1 cellular context compared by ENCODE assay signal in the genomic region with DNA sequence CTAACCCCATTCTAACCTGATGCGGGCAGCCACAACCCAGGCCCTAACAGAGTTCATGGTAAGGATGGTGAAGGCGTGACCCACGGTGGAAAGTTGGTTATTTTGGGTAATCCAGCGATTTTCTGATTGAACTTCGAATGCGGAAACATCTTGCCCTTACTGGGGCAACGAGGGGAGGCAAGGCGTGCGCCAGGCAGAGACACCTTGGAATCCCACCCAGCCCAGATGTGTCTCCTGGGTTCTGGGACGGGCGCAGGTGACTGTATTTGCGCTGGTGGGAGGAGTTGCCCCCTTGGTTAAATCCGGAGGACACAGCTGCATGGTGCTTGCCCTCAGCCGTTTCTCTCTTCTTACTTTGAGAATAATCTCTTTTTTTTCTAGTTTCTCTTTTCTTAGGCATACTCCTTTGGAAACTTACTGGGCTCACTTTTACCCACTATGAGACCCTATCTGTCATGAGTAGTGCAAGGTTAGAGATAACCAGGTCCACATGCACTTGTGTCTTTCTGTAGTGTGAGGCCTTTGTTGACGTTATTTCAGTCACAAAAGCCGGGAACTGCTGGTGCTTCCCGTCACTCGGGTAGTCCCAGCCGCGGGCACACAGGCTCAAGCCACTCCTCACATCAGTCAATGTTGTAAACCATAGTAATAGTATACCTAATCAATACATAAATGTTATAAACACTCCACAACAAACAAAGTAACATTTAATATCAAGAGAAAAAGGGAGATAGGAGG.
TF ChIP-seq lines count a peak whose summit lies in the region.

No MANE protein-coding gene starts in this region.

TF ChIP-seq in HepG2, 621 proteins besides CTCF, POLR2A, EP300 and RAD21 (continued from another document):
- TF ChIP-seq ZNF614 (CRISPR knock-in tag; IDR thresholded peaks at IDR 0.05; ENCODE audit: borderline replicate concordance): no peak
- no peak for TF ChIP-seq RBFOX2 (IDR thresholded peaks at IDR 0.05; ENCODE audit: low read depth, low read length)
- no peak for TF ChIP-seq ZIK1 (CRISPR knock-in tag; IDR thresholded peaks at IDR 0.05; ENCODE audit: borderline replicate concordance, low read depth)
- no peak for TF ChIP-seq CENPT (CRISPR knock-in tag; IDR thresholded peaks at IDR 0.05; ENCODE audit: low read depth)
- TF ChIP-seq, protein P1, sequence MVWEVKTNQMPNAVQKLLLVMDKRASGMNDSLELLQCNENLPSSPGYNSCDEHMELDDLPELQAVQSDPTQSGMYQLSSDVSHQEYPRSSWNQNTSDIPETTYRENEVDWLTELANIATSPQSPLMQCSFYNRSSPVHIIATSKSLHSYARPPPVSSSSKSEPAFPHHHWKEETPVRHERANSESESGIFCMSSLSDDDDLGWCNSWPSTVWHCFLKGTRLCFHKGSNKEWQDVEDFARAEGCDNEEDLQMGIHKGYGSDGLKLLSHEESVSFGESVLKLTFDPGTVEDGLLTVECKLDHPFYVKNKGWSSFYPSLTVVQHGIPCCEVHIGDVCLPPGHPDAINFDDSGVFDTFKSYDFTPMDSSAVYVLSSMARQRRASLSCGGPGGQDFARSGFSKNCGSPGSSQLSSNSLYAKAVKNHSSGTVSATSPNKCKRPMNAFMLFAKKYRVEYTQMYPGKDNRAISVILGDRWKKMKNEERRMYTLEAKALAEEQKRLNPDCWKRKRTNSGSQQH (CRISPR knock-in tag; IDR thresholded peaks at IDR 0.05; ENCODE audit: low read depth): no peak
- TF ChIP-seq, protein P2, sequence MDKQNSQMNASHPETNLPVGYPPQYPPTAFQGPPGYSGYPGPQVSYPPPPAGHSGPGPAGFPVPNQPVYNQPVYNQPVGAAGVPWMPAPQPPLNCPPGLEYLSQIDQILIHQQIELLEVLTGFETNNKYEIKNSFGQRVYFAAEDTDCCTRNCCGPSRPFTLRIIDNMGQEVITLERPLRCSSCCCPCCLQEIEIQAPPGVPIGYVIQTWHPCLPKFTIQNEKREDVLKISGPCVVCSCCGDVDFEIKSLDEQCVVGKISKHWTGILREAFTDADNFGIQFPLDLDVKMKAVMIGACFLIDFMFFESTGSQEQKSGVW (CRISPR knock-in tag; IDR thresholded peaks at IDR 0.05; ENCODE audit: borderline replicate concordance): no peak
- TF ChIP-seq ZFP62 (CRISPR knock-in tag; IDR thresholded peaks at IDR 0.05): no peak
- TF ChIP-seq ZMYM3 (CRISPR knock-in tag; IDR thresholded peaks at IDR 0.05): no peak
- no peak for TF ChIP-seq ZFP41 (CRISPR knock-in tag; IDR thresholded peaks at IDR 0.05; ENCODE audit: borderline replicate concordance)
- TF ChIP-seq ZNF160 (CRISPR knock-in tag; IDR thresholded peaks at IDR 0.05): no peak
- no peak for TF ChIP-seq GPN1 (CRISPR knock-in tag; IDR thresholded peaks at IDR 0.05; ENCODE audit: borderline replicate concordance)
- TF ChIP-seq NR2F6 (IDR thresholded peaks at IDR 0.05): no peak
- TF ChIP-seq NR2F6 (CRISPR knock-in tag; IDR thresholded peaks at IDR 0.05): no peak
